ENCODE assay signal across 29 cellular contexts in genomic region chr1:168000656-168001055, GRCh38.
"Had no signal": no experiment of that assay in that cellular context is flagged by ENCODE, and none has a peak within 500 bp of the region (broad histone marks: within the 10 kb centered on the region; RNA-seq: fewer than 3 reads in every experiment).

No MANE protein-coding gene starts in this region.

- H3K27me3 ChIP-seq: brain microvascular endothelial cell, cardiac muscle cell, MG63, SJSA1 had no signal

- ATAC-seq: activated CD8-positive, alpha-beta T cell treated with anti-CD3 and anti-CD28 coated beads, Interleukin-2, amount 10 ng/mL, durations not matched to agents 7 days and 5 days; activated naive CD8-positive, alpha-beta T cell treated with anti-CD3 and anti-CD28 coated beads, Interleukin-2, amount 50 U/mL, for 24 hours; activated T-cell treated with anti-CD3 and anti-CD28 coated beads, Interleukin-2, amount 50 U/mL, for 4 hours; Panc1 had no signal

- H3K4me3 Mint-ChIP-seq: activated CD4-positive, alpha-beta T cell treated with anti-CD3 and anti-CD28 coated beads, Interleukin-2, amount 10 ng/mL, durations not matched to agents 24 days and 14 days; activated CD8-positive, alpha-beta T cell treated with anti-CD3 and anti-CD28 coated beads, Interleukin-2, amount 10 ng/mL, durations not matched to agents 7 days and 5 days; activated naive CD4-positive, alpha-beta T cell treated with anti-CD3 and anti-CD28 coated beads, Interleukin-2, amount 10 ng/mL, durations not matched to agents 7 days and 5 days; activated naive CD8-positive, alpha-beta T cell; activated naive CD8-positive, alpha-beta T cell treated with anti-CD3 and anti-CD28 coated beads, Interleukin-2, amount 50 U/mL, for 24 hours; activated T-cell treated with anti-CD3 and anti-CD28 coated beads, Interleukin-2, amount 50 U/mL, for 4 hours; T-helper 1 cell treated with Interleukin-12 subunit alpha and Interleukin-12 subunit beta and Interleukin-4 antibody, amounts not matched to agents 30 μg/mL and 1 μg/mL, for 36 hours; T-helper 2 cell treated with Interferon-gamma antibody and Interleukin-4, amounts not matched to agents 5 μg/mL and 100 μg/mL, for 36 hours had no signal

- H3K4me1 ChIP-seq: SJSA1 had no signal

- H3K4me1 Mint-ChIP-seq: activated naive CD8-positive, alpha-beta T cell treated with anti-CD3 and anti-CD28 coated beads, Interleukin-2, amount 50 U/mL, for 24 hours had no signal

- H3K4me3 ChIP-seq: cardiac muscle cell, MG63, SJSA1 had no signal

- H3K9me3 Mint-ChIP-seq: activated CD4-positive, alpha-beta T cell treated with anti-CD3 and anti-CD28 coated beads, Interleukin-2, amount 10 ng/mL, durations not matched to agents 24 days and 14 days; activated naive CD4-positive, alpha-beta T cell treated with anti-CD3 and anti-CD28 coated beads, Interleukin-2, amount 10 ng/mL, durations not matched to agents 7 days and 5 days; activated naive CD8-positive, alpha-beta T cell treated with anti-CD3 and anti-CD28 coated beads, Interleukin-2, amount 50 U/mL, for 24 hours; activated T-cell treated with anti-CD3 and anti-CD28 coated beads, Interleukin-2, amount 50 U/mL, for 4 hours; T-helper 1 cell treated with Interleukin-12 subunit alpha and Interleukin-12 subunit beta and Interleukin-4 antibody, amounts not matched to agents 30 μg/mL and 1 μg/mL, for 36 hours; T-helper 2 cell treated with Interferon-gamma antibody and Interleukin-4, amounts not matched to agents 5 μg/mL and 100 μg/mL, for 36 hours had no signal

- H3K9me3 ChIP-seq: MG63, SJSA1, SK-N-SH had no signal

- H3K27ac Mint-ChIP-seq: activated CD4-positive, alpha-beta T cell treated with anti-CD3 and anti-CD28 coated beads, Interleukin-2, amount 10 ng/mL, durations not matched to agents 24 days and 14 days; activated CD8-positive, alpha-beta T cell treated with anti-CD3 and anti-CD28 coated beads, Interleukin-2, amount 10 ng/mL, durations not matched to agents 7 days and 5 days; activated naive CD4-positive, alpha-beta T cell treated with anti-CD3 and anti-CD28 coated beads, Interleukin-2, amount 10 ng/mL, durations not matched to agents 7 days and 5 days; activated naive CD8-positive, alpha-beta T cell; activated naive CD8-positive, alpha-beta T cell treated with anti-CD3 and anti-CD28 coated beads, Interleukin-2, amount 50 U/mL, for 24 hours; T-helper 1 cell treated with Interleukin-12 subunit alpha and Interleukin-12 subunit beta and Interleukin-4 antibody, amounts not matched to agents 30 μg/mL and 1 μg/mL, for 36 hours; T-helper 2 cell treated with Interferon-gamma antibody and Interleukin-4, amounts not matched to agents 5 μg/mL and 100 μg/mL, for 36 hours had no signal

- DNase-seq: activated CD4-positive, alpha-beta T cell treated with anti-CD3 and anti-CD28 coated beads, Interleukin-2, amount 10 ng/mL, durations not matched to agents 24 days and 14 days; activated CD4-positive, alpha-beta T cell treated with anti-CD3 and anti-CD28 coated beads, Interleukin-2, amount 50 U/mL, for 4 hours; activated CD8-positive, alpha-beta T cell treated with anti-CD3 and anti-CD28 coated beads, Interleukin-2, amount 10 ng/mL, durations not matched to agents 7 days and 5 days; activated effector memory CD4-positive, alpha-beta T cell treated with Interleukin-2 at 50 U/mL for 16 hours; activated naive CD4-positive, alpha-beta T cell treated with anti-CD3 and anti-CD28 coated beads, Interleukin-2, amount 10 ng/mL, durations not matched to agents 7 days and 5 days; activated naive CD8-positive, alpha-beta T cell treated with anti-CD3 and anti-CD28 coated beads, Interleukin-2, amount 50 U/mL, for 24 hours; activated T-cell treated with anti-CD3 and anti-CD28 coated beads, Interleukin-2, amount 50 U/mL, for 4 hours; amniotic stem cell; aorta; brain microvascular endothelial cell; Kasumi-1; KG1; MG63; NCI-H1048; NCI-H1105 treated with DMSO at 0.1 percent for 48 hours; NCI-H1436; NCI-H1694; NCI-H1930; NCI-H2081 treated with DMSO at 0.1 percent for 48 hours; NCI-H226; NCI-H524 treated with DMSO at 0.1 percent for 48 hours; SHP77 treated with DMSO at 0.1 percent for 48 hours; SK-N-SH had no signal

- H3K27ac ChIP-seq: brain microvascular endothelial cell, cardiac muscle cell, SJSA1 had no signal

- H3K27me3 Mint-ChIP-seq: activated CD4-positive, alpha-beta T cell treated with anti-CD3 and anti-CD28 coated beads, Interleukin-2, amount 10 ng/mL, durations not matched to agents 24 days and 14 days; activated naive CD4-positive, alpha-beta T cell treated with anti-CD3 and anti-CD28 coated beads, Interleukin-2, amount 10 ng/mL, durations not matched to agents 7 days and 5 days; activated naive CD8-positive, alpha-beta T cell; activated naive CD8-positive, alpha-beta T cell treated with anti-CD3 and anti-CD28 coated beads, Interleukin-2, amount 50 U/mL, for 24 hours had no signal
